Comparison of ENCODE assay signal across 18 cellular contexts in the genomic region with DNA sequence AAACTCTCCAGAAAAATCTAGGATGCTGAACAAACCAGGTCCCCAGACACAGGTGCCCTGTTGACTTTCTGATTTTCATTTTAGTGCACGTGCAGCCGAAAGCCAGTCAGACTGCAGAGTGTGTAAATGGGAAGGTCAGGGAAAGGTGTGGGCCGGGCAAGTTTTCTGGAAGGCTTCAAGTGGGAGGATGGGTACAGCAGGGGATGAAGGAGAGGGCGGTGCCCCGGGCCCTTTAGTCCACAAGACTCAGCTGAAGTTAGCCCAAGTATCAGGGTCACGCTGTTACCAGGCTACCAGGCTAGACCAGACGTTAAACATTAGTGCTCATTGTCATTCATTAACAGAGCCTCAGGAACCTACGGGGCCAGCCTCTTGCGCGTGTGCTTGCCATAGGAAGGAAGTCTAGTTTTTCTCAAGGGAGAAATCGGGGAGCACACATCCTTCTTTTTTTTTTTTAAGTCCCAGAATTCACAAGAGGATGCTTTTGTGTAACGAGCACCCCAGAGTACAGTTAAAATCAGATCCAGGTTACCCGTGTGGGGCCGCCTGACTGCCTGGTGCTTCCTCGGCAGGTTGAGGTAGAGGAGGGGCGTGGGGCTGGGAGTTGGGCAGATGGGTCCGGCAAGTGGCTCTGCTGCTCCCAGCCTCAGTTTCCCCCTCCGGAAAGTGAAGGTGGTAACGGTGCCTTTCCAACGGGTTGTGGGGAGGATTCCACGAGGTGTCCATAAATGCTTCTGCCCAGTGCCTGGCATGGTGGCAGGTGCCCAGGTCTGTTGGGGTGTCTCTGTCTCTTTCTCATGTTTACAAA. TPM values are rescaled to one million over a fixed set of nuclear protein-coding genes. Genes with fewer than 3 reads are reported as not detected.
A peak's percentile ranks its signal among the peaks of the same experiment; 100 is the strongest.
DNase-seq lines count a peak whose midpoint lies in the region; ATAC-seq and TF ChIP-seq lines count a peak whose summit lies in the region.
"Had no signal": no experiment of that assay in that cellular context is flagged by ENCODE, and none has a peak within 500 bp of the region (broad histone marks: within the 10 kb centered on the region; RNA-seq: fewer than 3 reads in every experiment).

No MANE protein-coding gene starts in this region.

- H2BK12ac ChIP-seq in trophoblast cell (ENCODE audit: low read length): no peak overlapping the region

- H3K79me1 ChIP-seq in trophoblast cell (ENCODE audit: low read length): no peaks in the 10 kb centered on the region

- no peak overlapping the region for H3K18ac ChIP-seq in trophoblast cell (ENCODE audit: low read length)

- ATAC-seq in GM21576 (IDR thresholded peaks at IDR 0.05; ENCODE audit: unreplicated experiment): no peak
- ATAC-seq: activated naive CD8-positive, alpha-beta T cell treated with anti-CD3 and anti-CD28 coated beads, Interleukin-2, amount 50 U/mL, for 24 hours; activated T-cell treated with anti-CD3 and anti-CD28 coated beads, Interleukin-2, amount 50 U/mL, for 4 hours had no signal

- CTCF ChIA-PET in Calu3 (lab: Charles Lee): interaction anchor here (0.5 to 1.0 kb wide), 11 partner anchors 8 to 594 kb away, joined by 3 to 8 read pairs (median 4); no protein-coding TSS in a partner anchor

- BruUV-seq in Calu3 (replicated peaks; lab: Mats Ljungman, UMichigan): no TSS peak

- H3K4me1 Mint-ChIP-seq in Calu3 (ENCODE audit: low read depth, unreplicated experiment): peaks cover 22% of the 10 kb centered on the region
- H3K4me1 Mint-ChIP-seq: activated naive CD8-positive, alpha-beta T cell treated with anti-CD3 and anti-CD28 coated beads, Interleukin-2, amount 50 U/mL, for 24 hours; central memory CD8-positive, alpha-beta T cell had no signal

- no peak overlapping the region for H3K23ac ChIP-seq in trophoblast cell (ENCODE audit: low read length)

- H3K9ac ChIP-seq in trophoblast cell (ENCODE audit: low read length): no peak overlapping the region
- H3K9ac ChIP-seq: GM23248 had no signal

- H3K4me3 Mint-ChIP-seq in Calu3 (ENCODE audit: low read depth, unreplicated experiment): peak overlapping the region; percentile 62
- H3K4me3 Mint-ChIP-seq: activated naive CD8-positive, alpha-beta T cell treated with anti-CD3 and anti-CD28 coated beads, Interleukin-2, amount 50 U/mL, for 24 hours; activated T-cell treated with anti-CD3 and anti-CD28 coated beads, Interleukin-2, amount 50 U/mL, for 4 hours; central memory CD8-positive, alpha-beta T cell had no signal

- H3K27ac ChIP-seq in osteoblast (ENCODE audit: low read depth, low read length) (no peak overlapping the region), thyroid gland (no peak overlapping the region), trophoblast cell (ENCODE audit: low read depth, low read length) (no peak overlapping the region)
- H3K27ac ChIP-seq: GM23248 had no signal

- H3K4ac ChIP-seq in trophoblast cell (ENCODE audit: low read depth, low read length): no peak overlapping the region

- H3K36me3 Mint-ChIP-seq in Calu3 (ENCODE audit: insufficient read depth, unreplicated experiment): peaks cover 53% of the 10 kb centered on the region

- H3K14ac ChIP-seq in trophoblast cell (ENCODE audit: low read length): no peak overlapping the region

- TF ChIP-seq CTCF in Calu3 (IDR thresholded peaks at IDR 0.05; ENCODE audit: unreplicated experiment) (no peak), kidney epithelial cell (IDR thresholded peaks at IDR 0.05; ENCODE audit: insufficient read depth, low read length, poor library complexity, severe bottlenecking) (no peak), osteoblast (IDR thresholded peaks at IDR 0.05; ENCODE audit: extremely low read depth, low read depth, low read length) (no peak), thyroid gland (IDR thresholded peaks at IDR 0.05) (no peak)

- H3K27me3 ChIP-seq in kidney epithelial cell (ENCODE audit: control insufficient read depth, insufficient read depth, low read length) (no peaks in the 10 kb centered on the region), osteoblast (ENCODE audit: insufficient read depth, low read length) (no peaks in the 10 kb centered on the region), thyroid gland (no peaks in the 10 kb centered on the region), trophoblast cell (ENCODE audit: insufficient read depth, low read length) (no peaks in the 10 kb centered on the region)

- H3K4me1 ChIP-seq in osteoblast (ENCODE audit: insufficient read depth, low read length): no peaks in the 10 kb centered on the region
- H3K4me1 ChIP-seq in thyroid gland: peaks cover 13 to 16% of the 10 kb centered on the region in 2 donors
- H3K4me1 ChIP-seq in trophoblast cell (ENCODE audit: control insufficient read depth in 1 of 2, insufficient read depth in 2 of 2, low read length in 2 of 2): no peaks in the 10 kb centered on the region

- H4K20me1 ChIP-seq in osteoblast (ENCODE audit: insufficient read depth, low read length): no peaks in the 10 kb centered on the region

- H3K27ac Mint-ChIP-seq in Calu3 (ENCODE audit: unreplicated experiment): peak overlapping the region; percentile 94
- H3K27ac Mint-ChIP-seq: activated naive CD8-positive, alpha-beta T cell treated with anti-CD3 and anti-CD28 coated beads, Interleukin-2, amount 50 U/mL, for 24 hours had no signal

- no peak overlapping the region for H2BK5ac ChIP-seq in trophoblast cell (ENCODE audit: low read depth, low read length, poor library complexity)

- H3K36me3 ChIP-seq in kidney epithelial cell (ENCODE audit: control insufficient read depth, insufficient read depth, low read length): peaks cover 4% of the 10 kb centered on the region
- H3K36me3 ChIP-seq in osteoblast (ENCODE audit: insufficient read depth, low read length): peaks cover 21% of the 10 kb centered on the region
- H3K36me3 ChIP-seq in thyroid gland: peaks cover 0 to 9% of the 10 kb centered on the region in 2 donors
- H3K36me3 ChIP-seq in trophoblast cell (ENCODE audit: control insufficient read depth in 1 of 2, insufficient read depth in 2 of 2, low read length in 2 of 2): peaks cover 15 to 17% of the 10 kb centered on the region in 2 experiments

- 83 to 87% methylated on average over 21 of the region's 21 CpGs for WGBS in thyroid gland, 2 donors
- no CpG with 5 or more reads among the region's 21 CpGs for WGBS in trophoblast cell (ENCODE audit: extremely low coverage, insufficient coverage, insufficient read length)

- H4K12ac ChIP-seq in trophoblast cell (ENCODE audit: low read depth, low read length): no peak overlapping the region

- H2BK120ac ChIP-seq in trophoblast cell (ENCODE audit: insufficient read depth, low read length, poor library complexity): no peak overlapping the region

- no peaks in the 10 kb centered on the region for H3K9me3 Mint-ChIP-seq in Calu3 (ENCODE audit: low read depth, unreplicated experiment)
- H3K9me3 Mint-ChIP-seq: activated naive CD8-positive, alpha-beta T cell treated with anti-CD3 and anti-CD28 coated beads, Interleukin-2, amount 50 U/mL, for 24 hours; activated T-cell treated with anti-CD3 and anti-CD28 coated beads, Interleukin-2, amount 50 U/mL, for 4 hours; central memory CD8-positive, alpha-beta T cell had no signal

- no peak overlapping the region for H4K91ac ChIP-seq in trophoblast cell (ENCODE audit: low read depth, low read length)

- H4K8ac ChIP-seq in trophoblast cell (ENCODE audit: low read depth, low read length): no peak overlapping the region

- no peaks in the 10 kb centered on the region for H3K27me3 Mint-ChIP-seq in Calu3 (ENCODE audit: unreplicated experiment)
- H3K27me3 Mint-ChIP-seq: activated naive CD8-positive, alpha-beta T cell treated with anti-CD3 and anti-CD28 coated beads, Interleukin-2, amount 50 U/mL, for 24 hours; central memory CD8-positive, alpha-beta T cell had no signal

- intact Hi-C loops in Calu3 (cut with micrococcal nuclease; ENCODE audit: unreplicated experiment) (loop anchor here (2.0 kb wide), 1 partner anchor 40 kb away; no protein-coding TSS in a partner anchor), thyroid gland (cut with DNase I) (no loop called here)

- TF ChIP-seq POLR2A in thyroid gland (IDR thresholded peaks at IDR 0.05): no peak

- H3K4me3 ChIP-seq in kidney epithelial cell (ENCODE audit: low read depth, low read length) (no peak overlapping the region), osteoblast (ENCODE audit: insufficient read depth, low read length) (no peak overlapping the region), thyroid gland (replicated peaks in 1 of 3) (no peak overlapping the region), trophoblast cell (ENCODE audit: low read depth, low read length) (no peak overlapping the region)
- H3K4me3 ChIP-seq: GM23248 had no signal

- H3K79me2 ChIP-seq in osteoblast (ENCODE audit: insufficient read depth, low read length) (no peaks in the 10 kb centered on the region), trophoblast cell (ENCODE audit: control insufficient read depth, insufficient read depth, low read length, poor library complexity) (no peaks in the 10 kb centered on the region)

- H3K9me3 ChIP-seq in osteoblast (ENCODE audit: low read depth, low read length): no peaks in the 10 kb centered on the region
- no peaks in the 10 kb centered on the region for H3K9me3 ChIP-seq in thyroid gland
- no peaks in the 10 kb centered on the region for H3K9me3 ChIP-seq in trophoblast cell (ENCODE audit: insufficient read depth, low read depth, low read length)

- H3K4me2 ChIP-seq in osteoblast (ENCODE audit: insufficient read depth, low read length) (no peak overlapping the region), trophoblast cell (ENCODE audit: low read length) (no peak overlapping the region)

- no peak overlapping the region for H2AK5ac ChIP-seq in trophoblast cell (ENCODE audit: low read length)

- H2AFZ ChIP-seq in osteoblast (ENCODE audit: low read length): no peak overlapping the region
- no peak overlapping the region for H2AFZ ChIP-seq in trophoblast cell (ENCODE audit: insufficient read depth, low read length, poor library complexity)
- H2AFZ ChIP-seq: GM23248 had no signal

- DNase-seq in Calu3 (peak; percentile 91), HuH-7 (ENCODE audit: low spot score) (peak; percentile 81), kidney epithelial cell (ENCODE audit: low read depth) (peak; percentile 77), osteoblast (ENCODE audit: insufficient read length, low spot score, missing footprints) (peak; percentile 57), hippocampal formation (lab: John Stamatoyannopoulos, UW) (no peak), thyroid gland (no peak), trophoblast cell (no peak)
- DNase-seq: activated CD4-positive, alpha-beta T cell treated with anti-CD3 and anti-CD28 coated beads for 48 hours; activated naive CD8-positive, alpha-beta T cell treated with anti-CD3 and anti-CD28 coated beads, Interleukin-2, amount 50 U/mL, for 24 hours; activated T-cell treated with anti-CD3 and anti-CD28 coated beads, Interleukin-2, amount 50 U/mL, for 4 hours; GM23248; NCI-H1048; NCI-H2171; SIG-M5; stimulated activated CD4-positive, alpha-beta T cell treated with anti-CD3 and anti-CD28 coated beads, Interleukin-1b, Interleukin-23, amount 100 ng/mL, for 48 hours; T-helper 9 cell had no signal

RNA-seq across cellular contexts. Expression of a gene that starts 19.1 kb away (rescaled TPM):
- total RNA-seq in Calu3 (2022) (21.0 and 25.5 TPM in 2 replicates), kidney epithelial cell (20.5 and 23.8 TPM in 2 replicates), osteoblast (4.4 and 4.7 TPM in 2 replicates), thyroid gland (10 to 100 TPM; 18.3 to 27.2 (median 22.7) TPM)
- 5.1 and 5.2 TPM in 2 replicates for polyA plus RNA-seq in trophoblast cell (2013)

RNA-seq across cellular contexts. Expression of a gene that starts 37.8 kb away (rescaled TPM):
- total RNA-seq in Calu3 (2022) (55.3 and 58.7 TPM in 2 replicates), kidney epithelial cell (34.2 and 35.7 TPM in 2 replicates), osteoblast (12.7 and 14.1 TPM in 2 replicates), thyroid gland (10 to 100 TPM; 34.0 to 70.1 (median 46.2) TPM)
- 28.9 and 29.4 TPM in 2 replicates for polyA plus RNA-seq in trophoblast cell (2013)

Comparison
In these comparisons a context has a peak if more than half of its experiments do, and no peak if none do; other contexts are left out.
1. DNase-seq: peak in Calu3 (single experiment), HuH-7 (single experiment), kidney epithelial cell (single experiment) and osteoblast (single experiment); none in hippocampal formation (0 of 2), thyroid gland (0 of 2) and trophoblast cell (0 of 2).